8 cellular contexts compared by ENCODE assay signal in the genomic region with DNA sequence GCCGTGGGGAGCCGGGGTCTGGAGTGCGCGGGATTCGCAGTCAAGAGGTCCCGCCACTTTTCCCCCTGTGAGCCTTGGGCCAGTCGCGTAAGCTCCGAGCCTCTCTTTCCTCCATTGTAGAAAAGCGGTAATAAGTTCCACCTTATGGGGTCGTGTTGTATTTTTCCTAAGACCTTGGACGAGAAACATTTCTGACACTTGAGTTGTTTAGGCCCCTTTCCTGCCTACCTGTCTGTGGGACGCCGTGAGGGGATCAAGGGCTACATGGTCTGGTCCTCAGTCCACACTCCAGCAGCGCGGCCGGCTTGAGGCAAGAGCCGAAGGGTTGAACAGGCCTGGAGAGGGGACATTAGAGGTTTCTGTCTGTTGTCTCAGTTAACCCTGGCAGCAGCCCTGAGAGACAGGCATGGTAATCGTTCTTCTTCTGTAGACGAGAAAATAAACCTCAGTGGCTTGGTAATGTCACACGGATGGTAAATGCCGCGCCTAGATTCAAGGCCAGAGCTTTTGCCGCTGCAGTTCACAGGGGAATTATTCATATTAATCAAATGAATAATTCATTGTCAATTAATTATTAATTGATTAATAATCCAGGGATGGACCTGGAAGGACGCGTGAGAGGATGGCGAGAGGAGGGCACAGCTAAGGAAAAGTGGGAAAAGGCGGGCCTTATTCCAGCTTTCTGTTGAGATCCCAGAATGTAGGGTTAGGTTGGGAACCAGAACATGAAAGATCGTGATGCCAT. TPM values are rescaled to one million over a fixed set of nuclear protein-coding genes. Genes with fewer than 3 reads are reported as not detected.
DNase-seq lines count a peak whose midpoint lies in the region; ATAC-seq, FAIRE-seq and TF ChIP-seq lines count a peak whose summit lies in the region.

No MANE protein-coding gene starts in this region.

- intact Hi-C loops in heart right ventricle (cut with DNase I) (loop anchor here in 3 of 10 donors (5.0 to 10.0 kb wide), 4 partner anchors 152 to 522 kb away; partner anchors contain the start of gene BEST1 (in 1 of the 3)), left ventricle myocardium superior (cut with micrococcal nuclease) (loop anchor here (10.0 kb wide), 1 partner anchor 292 kb away; no protein-coding TSS in a partner anchor)

- H3K27me3 ChIP-seq in heart right ventricle: no peaks in the 10 kb centered on the region

- DNase-seq in heart right ventricle (no peak), left ventricle myocardium superior (no peak), NCI-H146 treated with DMSO at 0.1 percent for 48 hours (lab: John Stamatoyannopoulos, UW; ENCODE audit: unreplicated experiment) (peak; percentile 42), SIG-M5 (lab: John Stamatoyannopoulos, UW) (no peak), GM12892 (ENCODE audit: insufficient read length) (no peak)
- DNase-seq in naive thymus-derived CD8-positive, alpha-beta T cell: no peak

- peak overlapping the region; percentile 65 to 90 (median 78) for H3K4me3 ChIP-seq in heart right ventricle

- H3K9me3 ChIP-seq in heart right ventricle: no peaks in the 10 kb centered on the region

- peaks cover 0 to 48% (median 15%) of the 10 kb centered on the region in 9 donors for H3K36me3 ChIP-seq in heart right ventricle

- H3K27ac Mint-ChIP-seq in naive thymus-derived CD8-positive, alpha-beta T cell: peak overlapping the region; percentile 90 to 100 (median 99)

- H3K9me3 Mint-ChIP-seq in naive thymus-derived CD8-positive, alpha-beta T cell: no peaks in the 10 kb centered on the region

- H3K36me3 Mint-ChIP-seq in naive thymus-derived CD8-positive, alpha-beta T cell: peaks cover 0 to 35% (median 7%) of the 10 kb centered on the region in 3 donors

- peaks cover 8 to 37% (median 25%) of the 10 kb centered on the region in 9 donors for H3K4me1 ChIP-seq in heart right ventricle

- no peaks in the 10 kb centered on the region for H3K27me3 Mint-ChIP-seq in naive thymus-derived CD8-positive, alpha-beta T cell

- ATAC-seq in heart right ventricle (no peak), left ventricle myocardium superior (no peak), HG02884 (IDR thresholded peaks at IDR 0.05; ENCODE audit: unreplicated experiment) (no peak)
- ATAC-seq in naive thymus-derived CD8-positive, alpha-beta T cell: peak in 1 of 2 donors; percentile 28

- POLR2A ChIA-PET in naive thymus-derived CD8-positive, alpha-beta T cell (lab: Charles Lee): interaction anchor here (0.9 to 1.9 kb wide), 4 partner anchors 22 to 315 kb away, joined by 3 to 8 read pairs (median 4); partner anchors contain the start of genes FTH1 and SYT7

- H3K4me1 Mint-ChIP-seq in naive thymus-derived CD8-positive, alpha-beta T cell: peaks cover 16 to 48% (median 34%) of the 10 kb centered on the region in 4 donors

- peak overlapping the region in 9 of 10 donors; percentile 89 to 98 (median 96) for H3K27ac ChIP-seq in heart right ventricle
- H3K27ac ChIP-seq in cingulate gyrus (ENCODE audit: low read depth, low read length): peak overlapping the region; percentile 100

- no peak for TF ChIP-seq POLR2A in GM12892 (IDR thresholded peaks at IDR 0.05; ENCODE audit: low read depth, low read length)

- TF ChIP-seq CTCF in heart right ventricle (IDR thresholded peaks at IDR 0.05): no peak

- WGBS in heart right ventricle, 2 donors: 3 to 4% methylated on average over 29 of the region's 29 CpGs

- H3K4me3 Mint-ChIP-seq in naive thymus-derived CD8-positive, alpha-beta T cell: peak overlapping the region; percentile 91 to 99 (median 94)

- FAIRE-seq in GM12892 (lab: Jason Lieb, UNC): no peak

RNA-seq across cellular contexts. Expression of gene FEN1, which starts 0.5 kb away (rescaled TPM):
- 1 to 10 TPM; 3.7 to 8.6 (median 6.2) TPM for total RNA-seq in heart right ventricle
- 1 to 10 TPM; 2.1 to 8.8 TPM for polyA plus RNA-seq in heart right ventricle
- total RNA-seq in left ventricle myocardium superior: 6.4 TPM
- 1 to 10 TPM; 8.3 to 8.6 TPM for total RNA-seq in naive thymus-derived CD8-positive, alpha-beta T cell
- polyA plus RNA-seq in naive thymus-derived CD8-positive, alpha-beta T cell: 10 to 100 TPM in 2 of 3 donors, 1 to 10 TPM in 1; 10.0 to 13.1 (median 10.2) TPM
- 76.2 TPM for polyA plus RNA-seq in GM12892 (2012; ENCODE audit: missing spikeins)

RNA-seq across cellular contexts. Expression of gene TMEM258, which starts 0.9 kb away (rescaled TPM):
- 100 to 1,000 TPM in 9 of 10 donors, 10 to 100 TPM in 1; 98.9 to 142 (median 109) TPM for total RNA-seq in heart right ventricle
- polyA plus RNA-seq in heart right ventricle: 100 to 1,000 TPM in 1 of 2 donors, 10 to 100 TPM in 1; 80.7 to 273 TPM
- total RNA-seq in left ventricle myocardium superior: 130 TPM
- total RNA-seq in naive thymus-derived CD8-positive, alpha-beta T cell: 10 to 100 TPM; 84.4 to 87.7 TPM
- 100 to 1,000 TPM; 205 to 256 (median 225) TPM for polyA plus RNA-seq in naive thymus-derived CD8-positive, alpha-beta T cell
- 285 TPM for polyA plus RNA-seq in GM12892 (2012; ENCODE audit: missing spikeins)

RNA-seq across cellular contexts. Expression of gene FADS1, which starts 23.5 kb away (rescaled TPM):
- total RNA-seq in heart right ventricle: 10 to 100 TPM; 16.4 to 37.4 (median 25.4) TPM
- polyA plus RNA-seq in heart right ventricle: 10 to 100 TPM; 13.8 to 35.2 TPM
- total RNA-seq in left ventricle myocardium superior: 26.3 TPM
- total RNA-seq in naive thymus-derived CD8-positive, alpha-beta T cell: under 1 TPM; 0.55 to 0.60 TPM
- 1 to 10 TPM in 2 of 3 donors, not detected in 1; 1.7 to 4.7 TPM for polyA plus RNA-seq in naive thymus-derived CD8-positive, alpha-beta T cell
- polyA plus RNA-seq in GM12892 (2012; ENCODE audit: missing spikeins): 17.8 TPM

RNA-seq across cellular contexts. Expression of gene FADS2, which starts 34.8 kb away (rescaled TPM):
- total RNA-seq in heart right ventricle (10 to 100 TPM; 15.1 to 37.0 (median 23.5) TPM), left ventricle myocardium superior (24.7 TPM)
- polyA plus RNA-seq in heart right ventricle: 10 to 100 TPM; 12.2 to 31.6 TPM
- total RNA-seq in naive thymus-derived CD8-positive, alpha-beta T cell: not detected
- 1 to 10 TPM in 2 of 3 donors, under 1 TPM in 1; 0.06 to 9.6 (median 4.2) TPM for polyA plus RNA-seq in naive thymus-derived CD8-positive, alpha-beta T cell
- 82.0 TPM for polyA plus RNA-seq in GM12892 (2012; ENCODE audit: missing spikeins)

RNA-seq across cellular contexts. Expression of gene MYRF, which starts 40.8 kb away (rescaled TPM):
- total RNA-seq in heart right ventricle (1 to 10 TPM in 1 of 10 donors, under 1 TPM in 9; 0.13 to 1.2 (median 0.26) TPM), left ventricle myocardium superior (2.1 TPM)
- under 1 TPM; 0.16 to 0.37 TPM for polyA plus RNA-seq in heart right ventricle
- under 1 TPM; 0.47 to 0.68 TPM for total RNA-seq in naive thymus-derived CD8-positive, alpha-beta T cell
- under 1 TPM in 2 of 3 donors, not detected in 1; 0.26 to 0.52 TPM for polyA plus RNA-seq in naive thymus-derived CD8-positive, alpha-beta T cell
- polyA plus RNA-seq in GM12892 (2012; ENCODE audit: missing spikeins): 2.2 TPM

Comparison
In these comparisons a context has a peak if more than half of its experiments do, and no peak if none do; other contexts are left out.
1. RNA of gene FADS1, which starts 23.5 kb away (total RNA-seq): 26.3 TPM in left ventricle myocardium superior (single experiment) and 16.4 to 37.4 TPM in heart right ventricle; 0.55 to 0.60 TPM in naive thymus-derived CD8-positive, alpha-beta T cell; every median in the first group is over 10 times any median in the second.